ENCODE assay signal across 9 cellular contexts in the genomic region with DNA sequence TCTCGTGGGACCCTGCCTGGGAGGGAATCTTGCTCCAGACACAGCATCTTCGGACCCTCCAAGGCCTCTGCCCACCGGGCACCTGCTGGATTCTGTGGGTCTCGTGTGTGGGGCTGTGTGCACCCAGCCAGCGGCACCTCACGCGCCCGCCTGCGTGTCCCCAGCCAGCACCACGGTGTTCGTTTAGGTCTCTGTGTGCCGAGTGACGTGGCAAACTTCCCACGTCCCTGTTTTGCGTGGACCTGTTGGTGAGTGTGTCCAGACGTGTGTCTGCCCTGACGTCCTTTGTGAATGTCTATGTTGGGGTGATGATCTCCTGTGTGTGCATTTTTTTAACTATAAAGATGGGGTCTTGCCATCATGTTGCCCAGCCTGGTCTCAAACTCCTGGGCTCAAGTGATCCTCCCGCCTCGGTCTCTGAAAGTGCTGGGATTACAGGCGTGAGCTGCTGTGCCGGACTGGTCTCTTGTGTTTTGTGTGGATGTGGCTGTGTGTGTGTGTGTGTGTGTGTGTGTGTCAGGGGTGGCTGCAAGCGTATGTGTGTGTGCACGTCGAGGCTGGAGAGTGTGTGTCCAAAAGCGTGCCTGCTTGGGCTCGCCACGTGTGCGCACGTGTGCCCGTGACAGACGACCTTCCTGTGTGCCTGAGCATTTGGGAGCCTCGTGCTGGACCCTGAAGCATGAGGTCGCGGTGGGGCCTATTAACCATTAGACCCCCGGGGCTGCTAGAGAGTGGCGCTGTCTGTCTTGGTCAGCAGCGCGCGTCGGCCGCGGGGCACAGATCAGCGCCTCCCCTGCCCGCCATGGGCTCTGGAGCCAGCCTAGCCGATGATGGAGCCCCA. TPM values are rescaled to one million over a fixed set of nuclear protein-coding genes. Genes with fewer than 3 reads are reported as not detected.
DNase-seq lines count a peak whose midpoint lies in the region; TF ChIP-seq lines count a peak whose summit lies in the region.
"Had no signal": no experiment of that assay in that cellular context is flagged by ENCODE, and none has a peak within 500 bp of the region (broad histone marks: within the 10 kb centered on the region; RNA-seq: fewer than 3 reads in every experiment).

No MANE protein-coding gene starts in this region.

- H3K27ac Mint-ChIP-seq in activated naive CD4-positive, alpha-beta T cell treated with anti-CD3 and anti-CD28 coated beads for 36 hours: no peak overlapping the region
- peak overlapping the region in 3 of 5 experiments; percentile 10 to 68 (median 50) for H3K27ac Mint-ChIP-seq in brain
- H3K27ac Mint-ChIP-seq in type B pancreatic cell: peak overlapping the region; percentile 67

- CTCF ChIA-PET in activated naive CD4-positive, alpha-beta T cell treated with anti-CD3 and anti-CD28 coated beads for 36 hours (lab: Charles Lee): interaction anchor here (0.9 kb wide), 1 partner anchor 10 kb away, joined by 3 read pairs; no protein-coding TSS in a partner anchor

- no peaks in the 10 kb centered on the region for H3K27me3 ChIP-seq in muscle layer of duodenum (ENCODE audit: low read depth, low read length)

- H3K4me3 ChIP-seq in muscle layer of duodenum (ENCODE audit: low read depth in 1 of 2, low read length in 2 of 2): peak overlapping the region; percentile 34 to 51

- no peaks in the 10 kb centered on the region for H3K36me3 ChIP-seq in muscle layer of duodenum (ENCODE audit: control insufficient read depth in 1 of 2, insufficient read depth in 2 of 2, low read length in 2 of 2)

- intact Hi-C loops in activated naive CD4-positive, alpha-beta T cell treated with anti-CD3 and anti-CD28 coated beads for 36 hours (cut with micrococcal nuclease): loop anchor here (2.0 kb wide), 1 partner anchor 15 kb away; the partner anchor contains the start of gene ARID3A

- H3K4me1 ChIP-seq in muscle layer of duodenum (ENCODE audit: control insufficient read depth in 1 of 2, insufficient read depth in 2 of 2, low read length in 2 of 2): peaks cover 4 to 13% of the 10 kb centered on the region in 2 donors

- peak overlapping the region; percentile 63 for H3K4me3 Mint-ChIP-seq in activated naive CD4-positive, alpha-beta T cell treated with anti-CD3 and anti-CD28 coated beads for 36 hours
- H3K4me3 Mint-ChIP-seq in brain: no peak overlapping the region
- H3K4me3 Mint-ChIP-seq in type B pancreatic cell: no peak overlapping the region

- no peak for DNase-seq in activated naive CD4-positive, alpha-beta T cell treated with anti-CD3 and anti-CD28 coated beads for 36 hours
- DNase-seq in activated naive CD4-positive, alpha-beta T cell (lab: John Stamatoyannopoulos, UW): no peak
- no peak for DNase-seq in type B pancreatic cell (ENCODE audit: extremely low spot score, unreplicated experiment)
- no peak for DNase-seq in SKM-1 (lab: John Stamatoyannopoulos, UW; ENCODE audit: unreplicated experiment)
- no peak for DNase-seq in KG1 (lab: John Stamatoyannopoulos, UW)
- no peak for DNase-seq in ureter (ENCODE audit: low spot score)

- H3K9me3 ChIP-seq in muscle layer of duodenum (ENCODE audit: control insufficient read depth in 1 of 2, low read length in 2 of 2): no peaks in the 10 kb centered on the region

- H3K4me1 Mint-ChIP-seq in activated naive CD4-positive, alpha-beta T cell treated with anti-CD3 and anti-CD28 coated beads for 36 hours (ENCODE audit: low read depth): peaks cover 27% of the 10 kb centered on the region
- peaks cover 17% of the 10 kb centered on the region for H3K4me1 Mint-ChIP-seq in brain
- H3K4me1 Mint-ChIP-seq in type B pancreatic cell (ENCODE audit: unreplicated experiment): peaks cover 22% of the 10 kb centered on the region

- H3K27me3 Mint-ChIP-seq in activated naive CD4-positive, alpha-beta T cell treated with anti-CD3 and anti-CD28 coated beads for 36 hours (ENCODE audit: low read depth): no peaks in the 10 kb centered on the region
- H3K27me3 Mint-ChIP-seq in brain (no peaks in the 10 kb centered on the region), type B pancreatic cell (no peaks in the 10 kb centered on the region)

- no peaks in the 10 kb centered on the region for H3K9me3 Mint-ChIP-seq in activated naive CD4-positive, alpha-beta T cell treated with anti-CD3 and anti-CD28 coated beads for 36 hours
- H3K9me3 Mint-ChIP-seq in brain (peaks cover 0 to 26% (median 3%) of the 10 kb centered on the region in 5 experiments), type B pancreatic cell (no peaks in the 10 kb centered on the region)

- H3K27ac ChIP-seq in muscle layer of duodenum (ENCODE audit: low read length): no peak overlapping the region
- H3K27ac ChIP-seq: HL-60 had no signal

- TF ChIP-seq CTCF in brain (conservative IDR thresholded peaks at IDR 0.05) (no peak), type B pancreatic cell (conservative IDR thresholded peaks at IDR 0.05) (no peak)

- H3K36me3 Mint-ChIP-seq in activated naive CD4-positive, alpha-beta T cell treated with anti-CD3 and anti-CD28 coated beads for 36 hours (ENCODE audit: low read depth): peaks cover 6% of the 10 kb centered on the region
- peaks cover 60% of the 10 kb centered on the region for H3K36me3 Mint-ChIP-seq in brain
- H3K36me3 Mint-ChIP-seq in type B pancreatic cell: peaks cover 24% of the 10 kb centered on the region

RNA-seq across cellular contexts. Expression of gene ARID3A, which starts 15.7 kb away (rescaled TPM):
- 10 to 100 TPM; 23.1 to 28.4 TPM for total RNA-seq in activated naive CD4-positive, alpha-beta T cell treated with anti-CD3 and anti-CD28 coated beads for 36 hours
- 3.0 TPM for polyA plus RNA-seq in brain (ENCODE audit: insufficient read depth, low read depth, low replicate concordance)
- total RNA-seq in type B pancreatic cell (ENCODE audit: low replicate concordance) (83.0 and 124 TPM in 2 replicates), ureter (8.4 TPM)

RNA-seq across cellular contexts. Expression of gene KISS1R, which starts 24.4 kb away (rescaled TPM):
- total RNA-seq in activated naive CD4-positive, alpha-beta T cell treated with anti-CD3 and anti-CD28 coated beads for 36 hours: 1 to 10 TPM; 5.3 to 6.6 TPM
- 0.73 TPM for polyA plus RNA-seq in brain (ENCODE audit: insufficient read depth, low read depth, low replicate concordance)
- total RNA-seq in type B pancreatic cell (ENCODE audit: low replicate concordance): 1.2 and 2.2 TPM in 2 replicates
- total RNA-seq in ureter: not detected

RNA-seq across cellular contexts. Expression of gene R3HDM4, which starts 28.5 kb away (rescaled TPM):
- 100 to 1,000 TPM; 111 to 120 TPM for total RNA-seq in activated naive CD4-positive, alpha-beta T cell treated with anti-CD3 and anti-CD28 coated beads for 36 hours
- polyA plus RNA-seq in brain (ENCODE audit: insufficient read depth, low read depth, low replicate concordance): 96.1 TPM
- 48.8 and 56.7 TPM in 2 replicates for total RNA-seq in type B pancreatic cell (ENCODE audit: low replicate concordance)
- total RNA-seq in ureter: 69.5 TPM

RNA-seq across cellular contexts. Expression of gene WDR18, which starts 42.6 kb away (rescaled TPM):
- total RNA-seq in activated naive CD4-positive, alpha-beta T cell treated with anti-CD3 and anti-CD28 coated beads for 36 hours: 10 to 100 TPM; 77.8 to 82.0 TPM
- 75.4 TPM for polyA plus RNA-seq in brain (ENCODE audit: insufficient read depth, low read depth, low replicate concordance)
- total RNA-seq in type B pancreatic cell (ENCODE audit: low replicate concordance) (59.5 and 65.4 TPM in 2 replicates), ureter (36.6 TPM)

RNA-seq across cellular contexts. Expression of gene RNU6-9, which starts 48.2 kb away (rescaled TPM):
- total RNA-seq in activated naive CD4-positive, alpha-beta T cell treated with anti-CD3 and anti-CD28 coated beads for 36 hours: not detected
- polyA plus RNA-seq in brain (ENCODE audit: insufficient read depth, low read depth, low replicate concordance): not detected
- total RNA-seq in type B pancreatic cell (ENCODE audit: low replicate concordance) (not detected in 2 replicates), ureter (not detected)
